Comparison of ENCODE assay signal across 1 cellular context in the genomic region with DNA sequence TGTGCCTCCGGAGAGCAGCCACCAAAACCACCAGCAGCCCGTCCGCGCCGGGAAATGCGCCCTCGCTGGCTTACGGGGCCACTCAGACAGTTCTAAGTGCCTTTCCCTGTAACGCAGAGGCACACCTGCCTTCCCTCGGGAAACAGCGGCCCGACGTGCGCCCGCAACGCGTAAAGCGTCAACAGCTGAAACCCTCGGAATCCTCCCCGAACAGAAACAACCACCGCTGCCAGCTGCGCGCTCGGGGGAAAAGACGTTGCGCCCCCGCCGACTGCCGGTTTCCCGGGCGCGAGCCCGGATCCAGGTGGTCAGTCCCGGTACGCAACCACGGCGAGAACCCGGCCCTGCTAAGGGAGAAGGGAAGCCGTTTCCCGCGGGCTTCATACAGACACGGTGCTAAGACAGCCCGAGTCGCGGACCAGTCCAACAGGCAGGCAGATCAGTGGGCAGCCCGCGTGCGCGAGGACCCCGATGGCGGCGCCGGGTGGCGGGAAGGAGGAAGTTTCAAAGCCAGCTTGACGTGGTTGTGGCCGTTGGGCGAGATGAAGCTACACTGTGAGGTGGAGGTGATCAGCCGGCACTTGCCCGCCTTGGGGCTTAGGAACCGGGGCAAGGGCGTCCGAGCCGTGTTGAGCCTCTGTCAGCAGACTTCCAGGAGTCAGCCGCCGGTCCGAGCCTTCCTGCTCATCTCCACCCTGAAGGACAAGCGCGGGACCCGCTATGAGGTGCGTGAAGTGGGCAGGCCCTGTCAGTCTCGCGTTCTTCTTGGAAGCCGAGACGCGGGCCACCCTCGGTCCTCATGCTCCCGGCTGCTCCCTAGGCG.
TF ChIP-seq lines count a peak whose summit lies in the region.

LRR1 (plus strand) TSS at position 462 of the 823 bp plus-strand sequence; CDS start at position 543, 81 bp downstream.

TF ChIP-seq in GM12878, 131 proteins besides CTCF, POLR2A, EP300 and RAD21 (continued from another document and continues in another):
- peak; percentile 94 for TF ChIP-seq MXI1 (IDR thresholded peaks at IDR 0.05; ENCODE audit: low read depth, low read length)
- TF ChIP-seq SIX5 (IDR thresholded peaks at IDR 0.05; ENCODE audit: low read depth, low read length, severe bottlenecking) = no peak
- no peak for TF ChIP-seq FOXM1 (IDR thresholded peaks at IDR 0.05; ENCODE audit: low read depth, low read length)
- no peak for TF ChIP-seq FOS (IDR thresholded peaks at IDR 0.05; ENCODE audit: borderline replicate concordance, extremely low read depth, insufficient read length)
- TF ChIP-seq NR2C1 (IDR thresholded peaks at IDR 0.05) = no peak; the same call in 1 of the 2 replicates
- TF ChIP-seq BACH1 (IDR thresholded peaks at IDR 0.05; ENCODE audit: borderline replicate concordance) = peak; percentile 62
- TF ChIP-seq, protein P1, sequence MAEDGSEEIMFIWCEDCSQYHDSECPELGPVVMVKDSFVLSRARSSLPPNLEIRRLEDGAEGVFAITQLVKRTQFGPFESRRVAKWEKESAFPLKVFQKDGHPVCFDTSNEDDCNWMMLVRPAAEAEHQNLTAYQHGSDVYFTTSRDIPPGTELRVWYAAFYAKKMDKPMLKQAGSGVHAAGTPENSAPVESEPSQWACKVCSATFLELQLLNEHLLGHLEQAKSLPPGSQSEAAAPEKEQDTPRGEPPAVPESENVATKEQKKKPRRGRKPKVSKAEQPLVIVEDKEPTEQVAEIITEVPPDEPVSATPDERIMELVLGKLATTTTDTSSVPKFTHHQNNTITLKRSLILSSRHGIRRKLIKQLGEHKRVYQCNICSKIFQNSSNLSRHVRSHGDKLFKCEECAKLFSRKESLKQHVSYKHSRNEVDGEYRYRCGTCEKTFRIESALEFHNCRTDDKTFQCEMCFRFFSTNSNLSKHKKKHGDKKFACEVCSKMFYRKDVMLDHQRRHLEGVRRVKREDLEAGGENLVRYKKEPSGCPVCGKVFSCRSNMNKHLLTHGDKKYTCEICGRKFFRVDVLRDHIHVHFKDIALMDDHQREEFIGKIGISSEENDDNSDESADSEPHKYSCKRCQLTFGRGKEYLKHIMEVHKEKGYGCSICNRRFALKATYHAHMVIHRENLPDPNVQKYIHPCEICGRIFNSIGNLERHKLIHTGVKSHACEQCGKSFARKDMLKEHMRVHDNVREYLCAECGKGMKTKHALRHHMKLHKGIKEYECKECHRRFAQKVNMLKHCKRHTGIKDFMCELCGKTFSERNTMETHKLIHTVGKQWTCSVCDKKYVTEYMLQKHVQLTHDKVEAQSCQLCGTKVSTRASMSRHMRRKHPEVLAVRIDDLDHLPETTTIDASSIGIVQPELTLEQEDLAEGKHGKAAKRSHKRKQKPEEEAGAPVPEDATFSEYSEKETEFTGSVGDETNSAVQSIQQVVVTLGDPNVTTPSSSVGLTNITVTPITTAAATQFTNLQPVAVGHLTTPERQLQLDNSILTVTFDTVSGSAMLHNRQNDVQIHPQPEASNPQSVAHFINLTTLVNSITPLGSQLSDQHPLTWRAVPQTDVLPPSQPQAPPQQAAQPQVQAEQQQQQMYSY (CRISPR knock-in tag; IDR thresholded peaks at IDR 0.05) = no peak
- no peak for TF ChIP-seq ASH2L (IDR thresholded peaks at IDR 0.05; ENCODE audit: borderline replicate concordance, low read depth)
- peak; percentile 94 for TF ChIP-seq POLR2AphosphoS5 (IDR thresholded peaks at IDR 0.05; ENCODE audit: low read length)
- no peak for TF ChIP-seq RCOR1 (conservative IDR thresholded peaks at IDR 0.05; ENCODE audit: low read depth, low read length)
- TF ChIP-seq TBL1XR1 (IDR thresholded peaks at IDR 0.05; ENCODE audit: low read depth, low read length) = no peak
- TF ChIP-seq SREBF2 (IDR thresholded peaks at IDR 0.05; ENCODE audit: low read length) = no peak
- TF ChIP-seq, protein P2, sequence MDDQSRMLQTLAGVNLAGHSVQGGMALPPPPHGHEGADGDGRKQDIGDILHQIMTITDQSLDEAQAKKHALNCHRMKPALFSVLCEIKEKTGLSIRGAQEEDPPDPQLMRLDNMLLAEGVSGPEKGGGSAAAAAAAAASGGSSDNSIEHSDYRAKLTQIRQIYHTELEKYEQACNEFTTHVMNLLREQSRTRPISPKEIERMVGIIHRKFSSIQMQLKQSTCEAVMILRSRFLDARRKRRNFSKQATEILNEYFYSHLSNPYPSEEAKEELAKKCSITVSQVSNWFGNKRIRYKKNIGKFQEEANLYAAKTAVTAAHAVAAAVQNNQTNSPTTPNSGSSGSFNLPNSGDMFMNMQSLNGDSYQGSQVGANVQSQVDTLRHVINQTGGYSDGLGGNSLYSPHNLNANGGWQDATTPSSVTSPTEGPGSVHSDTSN (IDR thresholded peaks at IDR 0.05; ENCODE audit: insufficient replicate concordance, low read depth, low read length) = peak; percentile 50
- TF ChIP-seq ZNF207 (IDR thresholded peaks at IDR 0.05; ENCODE audit: borderline replicate concordance) = peak; percentile 96
- TF ChIP-seq SUZ12 (IDR thresholded peaks at IDR 0.05; ENCODE audit: unreplicated experiment) = no peak
- TF ChIP-seq, protein P3, sequence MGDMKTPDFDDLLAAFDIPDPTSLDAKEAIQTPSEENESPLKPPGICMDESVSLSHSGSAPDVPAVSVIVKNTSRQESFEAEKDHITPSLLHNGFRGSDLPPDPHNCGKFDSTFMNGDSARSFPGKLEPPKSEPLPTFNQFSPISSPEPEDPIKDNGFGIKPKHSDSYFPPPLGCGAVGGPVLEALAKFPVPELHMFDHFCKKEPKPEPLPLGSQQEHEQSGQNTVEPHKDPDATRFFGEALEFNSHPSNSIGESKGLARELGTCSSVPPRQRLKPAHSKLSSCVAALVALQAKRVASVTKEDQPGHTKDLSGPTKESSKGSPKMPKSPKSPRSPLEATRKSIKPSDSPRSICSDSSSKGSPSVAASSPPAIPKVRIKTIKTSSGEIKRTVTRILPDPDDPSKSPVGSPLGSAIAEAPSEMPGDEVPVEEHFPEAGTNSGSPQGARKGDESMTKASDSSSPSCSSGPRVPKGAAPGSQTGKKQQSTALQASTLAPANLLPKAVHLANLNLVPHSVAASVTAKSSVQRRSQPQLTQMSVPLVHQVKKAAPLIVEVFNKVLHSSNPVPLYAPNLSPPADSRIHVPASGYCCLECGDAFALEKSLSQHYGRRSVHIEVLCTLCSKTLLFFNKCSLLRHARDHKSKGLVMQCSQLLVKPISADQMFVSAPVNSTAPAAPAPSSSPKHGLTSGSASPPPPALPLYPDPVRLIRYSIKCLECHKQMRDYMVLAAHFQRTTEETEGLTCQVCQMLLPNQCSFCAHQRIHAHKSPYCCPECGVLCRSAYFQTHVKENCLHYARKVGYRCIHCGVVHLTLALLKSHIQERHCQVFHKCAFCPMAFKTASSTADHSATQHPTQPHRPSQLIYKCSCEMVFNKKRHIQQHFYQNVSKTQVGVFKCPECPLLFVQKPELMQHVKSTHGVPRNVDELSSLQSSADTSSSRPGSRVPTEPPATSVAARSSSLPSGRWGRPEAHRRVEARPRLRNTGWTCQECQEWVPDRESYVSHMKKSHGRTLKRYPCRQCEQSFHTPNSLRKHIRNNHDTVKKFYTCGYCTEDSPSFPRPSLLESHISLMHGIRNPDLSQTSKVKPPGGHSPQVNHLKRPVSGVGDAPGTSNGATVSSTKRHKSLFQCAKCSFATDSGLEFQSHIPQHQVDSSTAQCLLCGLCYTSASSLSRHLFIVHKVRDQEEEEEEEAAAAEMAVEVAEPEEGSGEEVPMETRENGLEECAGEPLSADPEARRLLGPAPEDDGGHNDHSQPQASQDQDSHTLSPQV (IDR thresholded peaks at IDR 0.05) = peak; percentile 91
- TF ChIP-seq CEBPZ (IDR thresholded peaks at IDR 0.05; ENCODE audit: low read depth, low read length) = no peak
- no peak for TF ChIP-seq RFX5 (IDR thresholded peaks at IDR 0.05; ENCODE audit: low read depth, low read length)
- peak; percentile 31 for TF ChIP-seq SP1 (IDR thresholded peaks at IDR 0.05; ENCODE audit: low read depth, low read length)
- TF ChIP-seq TCF7 (IDR thresholded peaks at IDR 0.05; ENCODE audit: borderline replicate concordance) = no peak
- TF ChIP-seq BHLHE40 (IDR thresholded peaks at IDR 0.05; ENCODE audit: borderline replicate concordance in 1 of 2, low read depth in 2 of 2, low read length in 1 of 2) = peak in 1 of 2 experiments; percentile 63; a peak in 2 of 4 replicates
- TF ChIP-seq, protein P4, sequence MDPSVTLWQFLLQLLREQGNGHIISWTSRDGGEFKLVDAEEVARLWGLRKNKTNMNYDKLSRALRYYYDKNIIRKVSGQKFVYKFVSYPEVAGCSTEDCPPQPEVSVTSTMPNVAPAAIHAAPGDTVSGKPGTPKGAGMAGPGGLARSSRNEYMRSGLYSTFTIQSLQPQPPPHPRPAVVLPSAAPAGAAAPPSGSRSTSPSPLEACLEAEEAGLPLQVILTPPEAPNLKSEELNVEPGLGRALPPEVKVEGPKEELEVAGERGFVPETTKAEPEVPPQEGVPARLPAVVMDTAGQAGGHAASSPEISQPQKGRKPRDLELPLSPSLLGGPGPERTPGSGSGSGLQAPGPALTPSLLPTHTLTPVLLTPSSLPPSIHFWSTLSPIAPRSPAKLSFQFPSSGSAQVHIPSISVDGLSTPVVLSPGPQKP (IDR thresholded peaks at IDR 0.05; ENCODE audit: low read depth, low read length) = 0 out of 2 replicates have a peak, but pooled peaks have one; percentile 15
- TF ChIP-seq CBX5 (IDR thresholded peaks at IDR 0.05; ENCODE audit: low read depth) = no peak
- TF ChIP-seq CBFB (IDR thresholded peaks at IDR 0.05; ENCODE audit: low read depth) = peak; percentile 80; the same call in 1 of the 2 replicates
- no peak for TF ChIP-seq TARDBP (IDR thresholded peaks at IDR 0.05; ENCODE audit: borderline replicate concordance)
- TF ChIP-seq IKZF1 (conservative IDR thresholded peaks at IDR 0.05) = peak; percentile 98
- peak; percentile 47; the same call in 1 of the 2 replicates for TF ChIP-seq MLLT1 (IDR thresholded peaks at IDR 0.05)
- TF ChIP-seq EED (IDR thresholded peaks at IDR 0.05; ENCODE audit: low read depth) = peak; percentile 61
- peak; percentile 32 for TF ChIP-seq BCL3 (IDR thresholded peaks at IDR 0.05; ENCODE audit: borderline replicate concordance, insufficient read depth, low read depth, low read length, poor library complexity, severe bottlenecking)
- TF ChIP-seq CHD4 (IDR thresholded peaks at IDR 0.05) = no peak
- peak; percentile 77 for TF ChIP-seq MEF2B (IDR thresholded peaks at IDR 0.05; ENCODE audit: partially characterized antibody, poor library complexity, severe bottlenecking)
- 0 out of 2 replicates have a peak, but pooled peaks have one; percentile 28 for TF ChIP-seq HDAC2 (IDR thresholded peaks at IDR 0.05)
- no peak for TF ChIP-seq NR2F1 (conservative IDR thresholded peaks at IDR 0.05)
- TF ChIP-seq KLF5 (IDR thresholded peaks at IDR 0.05; ENCODE audit: partially characterized antibody) = peak; percentile 67
- no peak for TF ChIP-seq ESRRA (IDR thresholded peaks at IDR 0.05; ENCODE audit: low read length)
- TF ChIP-seq YBX1 (IDR thresholded peaks at IDR 0.05) = no peak
- 0 out of 2 replicates have a peak, but pooled peaks have one; percentile 44 for TF ChIP-seq MEF2A (IDR thresholded peaks at IDR 0.05; ENCODE audit: insufficient read depth, low read depth, low read length)
- peak; percentile 3; the same call in 1 of the 2 replicates for TF ChIP-seq SMC3 (IDR thresholded peaks at IDR 0.05; ENCODE audit: borderline replicate concordance, low read length)
- no peak for TF ChIP-seq ZNF622 (IDR thresholded peaks at IDR 0.05)
- no peak for TF ChIP-seq JUNB (IDR thresholded peaks at IDR 0.05)
- TF ChIP-seq KDM1A (IDR thresholded peaks at IDR 0.05; ENCODE audit: borderline replicate concordance) = no peak
- no peak for TF ChIP-seq EZH2 (IDR thresholded peaks at IDR 0.05; ENCODE audit: borderline replicate concordance, control insufficient read depth, low read depth, low read length)
- TF ChIP-seq RBBP5 (conservative IDR thresholded peaks at IDR 0.05) = no peak
